ENCODE assay signal across 20 cellular contexts in the genomic region with DNA sequence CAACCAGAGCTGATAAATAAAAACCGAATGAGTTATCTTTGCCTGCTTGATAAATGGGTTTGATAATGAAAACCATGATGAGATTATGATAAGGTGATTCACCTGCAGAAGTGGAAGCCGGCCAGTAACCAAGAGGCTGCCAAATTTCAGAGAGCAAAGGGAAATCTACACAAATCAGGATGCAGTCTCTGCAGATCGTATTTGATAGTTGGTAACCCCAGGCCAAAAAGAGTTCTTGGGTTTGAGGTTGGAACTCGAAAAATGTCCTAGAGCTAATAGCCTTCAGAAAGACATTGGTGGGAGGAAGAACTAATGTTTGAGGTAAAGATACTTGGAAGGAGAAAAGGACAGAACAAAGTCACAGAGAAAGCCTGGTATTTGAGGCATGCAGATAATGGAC. TPM values are rescaled to one million over a fixed set of nuclear protein-coding genes. Genes with fewer than 3 reads are reported as not detected.
A peak's percentile ranks its signal among the peaks of the same experiment; 100 is the strongest.
DNase-seq lines count a peak whose midpoint lies in the region; ATAC-seq, FAIRE-seq and TF ChIP-seq lines count a peak whose summit lies in the region.
"Had no signal": no experiment of that assay in that cellular context is flagged by ENCODE, and none has a peak within 500 bp of the region (broad histone marks: within the 10 kb centered on the region; RNA-seq: fewer than 3 reads in every experiment).

No MANE protein-coding gene starts in this region.

- CTCF ChIA-PET in HepG2 (lab: Yijun Ruan, JAX; ENCODE audit: low intra/inter-chr PET ratio, low total read pairs): no interaction called here

- no peak overlapping the region for H3K27ac ChIP-seq in right lobe of liver
- H3K27ac ChIP-seq in HepG2 (ENCODE audit: extremely low read length, insufficient read depth, low read length): no peak overlapping the region
- H3K27ac ChIP-seq in RWPE2 (ENCODE audit: poor library complexity, severe bottlenecking): peak overlapping the region; percentile 59
- peak overlapping the region; percentile 20 to 79 (median 62) for H3K27ac ChIP-seq in esophagus muscularis mucosa (replicated peaks in 1 of 4)
- H3K27ac ChIP-seq in neural progenitor cell: no peak overlapping the region
- H3K27ac ChIP-seq: left lung, suprapubic skin had no signal

- H3K9ac ChIP-seq in HepG2 (ENCODE audit: insufficient read depth, low read depth, low read length) (no peak overlapping the region), neural progenitor cell (no peak overlapping the region)

- H3K4me3 ChIP-seq in right lobe of liver: no peak overlapping the region
- no peak overlapping the region for H3K4me3 ChIP-seq in HepG2 (replicated peaks in 1 of 3; ENCODE audit: insufficient read depth in 1 of 3, low read depth in 2 of 3, low read length in 3 of 3)
- no peak overlapping the region for H3K4me3 ChIP-seq in RWPE2 (ENCODE audit: severe bottlenecking)
- H3K4me3 ChIP-seq in esophagus muscularis mucosa: no peak overlapping the region
- no peak overlapping the region for H3K4me3 ChIP-seq in neural progenitor cell
- H3K4me3 ChIP-seq: left lung, mucosa of descending colon, suprapubic skin had no signal

- no peaks in the 10 kb centered on the region for H3K27me3 Mint-ChIP-seq in type B pancreatic cell
- peaks cover 5% of the 10 kb centered on the region for H3K27me3 Mint-ChIP-seq in neural progenitor cell (ENCODE audit: insufficient read depth, low read depth)
- H3K27me3 Mint-ChIP-seq in activated T-cell treated with anti-CD3 and anti-CD28 coated beads, Interleukin-2, amount 50 U/mL, for 72 hours (ENCODE audit: low read depth): peaks cover 14% of the 10 kb centered on the region

- intact Hi-C loops in right lobe of liver (cut with DNase I) (loop anchor here in 1 of 2 donors (10.0 kb wide), 1 partner anchor 64 kb away; no protein-coding TSS in a partner anchor), HepG2 (cut with micrococcal nuclease; ENCODE audit: unreplicated experiment) (no loop called here), esophagus muscularis mucosa (cut with DNase I) (no loop called here)

- no peaks in the 10 kb centered on the region for H3K36me3 ChIP-seq in right lobe of liver
- no peaks in the 10 kb centered on the region for H3K36me3 ChIP-seq in HepG2 (replicated peaks in 1 of 2; ENCODE audit: control insufficient read depth in 1 of 2, insufficient read depth in 2 of 2, low read length in 2 of 2)
- H3K36me3 ChIP-seq in RWPE2 (ENCODE audit: low read depth): no peaks in the 10 kb centered on the region
- H3K36me3 ChIP-seq in esophagus muscularis mucosa: no peaks in the 10 kb centered on the region
- H3K36me3 ChIP-seq in neural progenitor cell: no peaks in the 10 kb centered on the region
- H3K36me3 ChIP-seq: left lung, suprapubic skin had no signal

- H2AFZ ChIP-seq in HepG2 (ENCODE audit: low read length): no peak overlapping the region
- no peak overlapping the region for H2AFZ ChIP-seq in neural progenitor cell (replicated peaks)

- peak in 3 of 4 donors; percentile 35 to 38 (median 35) for ATAC-seq in right lobe of liver
- ATAC-seq in HepG2: no peak
- no peak for ATAC-seq in RWPE2 (ENCODE audit: low read depth)
- ATAC-seq in activated T-cell treated with anti-CD3 and anti-CD28 coated beads, Interleukin-2, amount 50 U/mL, for 72 hours (replicated peaks in 1 of 2): no peak
- ATAC-seq: CD8-positive, alpha-beta T cell; esophagus mucosa; left lung; mucosa of descending colon had no signal

- no peak for TF ChIP-seq POLR2A in right lobe of liver (IDR thresholded peaks at IDR 0.05)
- no peak for TF ChIP-seq POLR2A in HepG2 (IDR thresholded peaks at IDR 0.05; ENCODE audit: insufficient read depth in 1 of 2, low read depth in 2 of 2, low read length in 2 of 2)
- no peak for TF ChIP-seq POLR2A in esophagus muscularis mucosa (IDR thresholded peaks at IDR 0.05; ENCODE audit: low read depth)

- no peaks in the 10 kb centered on the region for H3K27me3 ChIP-seq in right lobe of liver
- H3K27me3 ChIP-seq in HepG2 (ENCODE audit: control insufficient read depth in 1 of 2, insufficient read depth in 2 of 2, low read length in 2 of 2): peaks cover 0 to 3% of the 10 kb centered on the region in 2 experiments; a peak in 1 of 5 replicates
- no peaks in the 10 kb centered on the region for H3K27me3 ChIP-seq in RWPE2 (ENCODE audit: insufficient read depth, poor library complexity, severe bottlenecking)
- no peaks in the 10 kb centered on the region for H3K27me3 ChIP-seq in esophagus muscularis mucosa
- H3K27me3 ChIP-seq in neural progenitor cell: no peaks in the 10 kb centered on the region
- H3K27me3 ChIP-seq: left lung, suprapubic skin had no signal

- H3K4me3 Mint-ChIP-seq in type B pancreatic cell: no peak overlapping the region
- H3K4me3 Mint-ChIP-seq in neural progenitor cell: no peak overlapping the region
- peak overlapping the region in 1 of 2 donors; percentile 2 for H3K4me3 Mint-ChIP-seq in activated T-cell treated with anti-CD3 and anti-CD28 coated beads, Interleukin-2, amount 50 U/mL, for 72 hours
- H3K4me3 Mint-ChIP-seq: CD8-positive, alpha-beta T cell had no signal

- FAIRE-seq in HepG2 (lab: Jason Lieb, UNC): no peak

- no peak for TF ChIP-seq RAD21 in HepG2 (CRISPR knock-in tag; IDR thresholded peaks at IDR 0.05)

- no peak overlapping the region for H3K4me2 ChIP-seq in HepG2 (ENCODE audit: low read depth, low read length)
- no peak overlapping the region for H3K4me2 ChIP-seq in neural progenitor cell

- H3K9me3 ChIP-seq in right lobe of liver (no peaks in the 10 kb centered on the region), HepG2 (ENCODE audit: low read length) (no peaks in the 10 kb centered on the region), RWPE2 (ENCODE audit: severe bottlenecking) (no peaks in the 10 kb centered on the region), esophagus muscularis mucosa (no peaks in the 10 kb centered on the region), neural progenitor cell (ENCODE audit: low read depth) (no peaks in the 10 kb centered on the region)
- H3K9me3 ChIP-seq: left lung, mucosa of descending colon, suprapubic skin had no signal

- H4K20me1 ChIP-seq in HepG2 (ENCODE audit: insufficient read depth, low read length) (no peaks in the 10 kb centered on the region), neural progenitor cell (ENCODE audit: low read depth) (no peaks in the 10 kb centered on the region)

- peaks cover 6% of the 10 kb centered on the region for H3F3A ChIP-seq in neural progenitor cell (ENCODE audit: low read depth)

- no peaks in the 10 kb centered on the region for H3K9me3 Mint-ChIP-seq in type B pancreatic cell
- H3K9me3 Mint-ChIP-seq in neural progenitor cell: no peaks in the 10 kb centered on the region
- H3K9me3 Mint-ChIP-seq in activated T-cell treated with anti-CD3 and anti-CD28 coated beads, Interleukin-2, amount 50 U/mL, for 72 hours: no peaks in the 10 kb centered on the region
- H3K9me3 Mint-ChIP-seq: activated T-helper 2 cell treated with anti-CD3 and anti-CD28 coated beads, Interferon-gamma antibody, Interleukin-2, Interleukin-4, amounts not matched to agents 10 μg/mL and 5 μg/mL and 100 μg/mL, durations not matched to agents 14 hours and 24 hours and 36 hours; CD8-positive, alpha-beta T cell had no signal

- H3K27ac Mint-ChIP-seq in type B pancreatic cell (peak overlapping the region; percentile 43), neural progenitor cell (no peak overlapping the region)
- H3K27ac Mint-ChIP-seq in activated T-cell treated with anti-CD3 and anti-CD28 coated beads, Interleukin-2, amount 50 U/mL, for 72 hours: no peak overlapping the region
- H3K27ac Mint-ChIP-seq: activated T-helper 2 cell treated with anti-CD3 and anti-CD28 coated beads, Interferon-gamma antibody, Interleukin-2, Interleukin-4, amounts not matched to agents 10 μg/mL and 5 μg/mL and 100 μg/mL, durations not matched to agents 14 hours and 24 hours and 36 hours; CD8-positive, alpha-beta T cell had no signal

- H3K36me3 Mint-ChIP-seq in type B pancreatic cell (no peaks in the 10 kb centered on the region), neural progenitor cell (no peaks in the 10 kb centered on the region)
- H3K36me3 Mint-ChIP-seq in activated T-cell treated with anti-CD3 and anti-CD28 coated beads, Interleukin-2, amount 50 U/mL, for 72 hours (ENCODE audit: insufficient read depth in 2 of 2): peaks cover 0 to 1% of the 10 kb centered on the region in 2 donors
- H3K36me3 Mint-ChIP-seq: CD8-positive, alpha-beta T cell had no signal

- DNase-seq in right lobe of liver: no peak
- no peak for DNase-seq in HepG2 (ENCODE audit: low spot score)
- DNase-seq in RWPE2 (ENCODE audit: low spot score): no peak
- DNase-seq in esophagus muscularis mucosa (ENCODE audit: extremely low spot score): peak; percentile 8
- DNase-seq in type B pancreatic cell (ENCODE audit: extremely low spot score, unreplicated experiment): no peak
- DNase-seq in hypothalamus (lab: John Stamatoyannopoulos, UW): no peak
- no peak for DNase-seq in neural progenitor cell (ENCODE audit: low spot score)
- DNase-seq in activated T-cell treated with anti-CD3 and anti-CD28 coated beads, Interleukin-2, amount 50 U/mL, for 72 hours: no peak
- DNase-seq: ACHN; activated CD4-positive, CD25-positive, alpha-beta regulatory T cell treated with anti-CD3 and anti-CD28 coated beads, Interleukin-2, amount 50 U/mL, for 72 hours; CD8-positive, alpha-beta T cell; KG1; left lung; mucosa of descending colon; NCI-H1092; NCI-H526; T-helper 9 cell had no signal

- TF ChIP-seq CTCF in right lobe of liver (IDR thresholded peaks at IDR 0.05) (no peak), HepG2 (CRISPR knock-in tag; IDR thresholded peaks at IDR 0.05) (no peak), RWPE2 (IDR thresholded peaks at IDR 0.05; ENCODE audit: poor library complexity, severe bottlenecking) (no peak), esophagus muscularis mucosa (IDR thresholded peaks at IDR 0.05) (no peak), type B pancreatic cell (conservative IDR thresholded peaks at IDR 0.05) (no peak), neural progenitor cell (IDR thresholded peaks at IDR 0.05) (no peak)

- H3K4me1 Mint-ChIP-seq in type B pancreatic cell (ENCODE audit: unreplicated experiment): peaks cover 13% of the 10 kb centered on the region
- peaks cover 10% of the 10 kb centered on the region for H3K4me1 Mint-ChIP-seq in neural progenitor cell
- H3K4me1 Mint-ChIP-seq in activated T-cell treated with anti-CD3 and anti-CD28 coated beads, Interleukin-2, amount 50 U/mL, for 72 hours (ENCODE audit: low read depth): peaks cover 29% of the 10 kb centered on the region

- H3K4me1 ChIP-seq in right lobe of liver (peaks cover 0 to 15% (median 5%) of the 10 kb centered on the region in 4 donors), HepG2 (ENCODE audit: insufficient read depth, low read length) (peaks cover 34% of the 10 kb centered on the region), RWPE2 (ENCODE audit: insufficient read depth, poor library complexity, severe bottlenecking) (peaks cover 9% of the 10 kb centered on the region), esophagus muscularis mucosa (peaks cover under 1 to 49% (median 45%) of the 10 kb centered on the region in 4 donors), neural progenitor cell (peaks cover 6% of the 10 kb centered on the region)

- POLR2A ChIA-PET in HepG2 (lab: Yijun Ruan, JAX): no interaction called here

- 26% methylated on average over 4 of the region's 4 CpGs for WGBS in right lobe of liver (ENCODE audit: insufficient coverage, low coverage, low lambda C conversion rate, missing lambda C conversion rate)
- whole genome bisulfite sequencing in HepG2 (ENCODE audit: low lambda C conversion rate): 47% methylated on average over 4 of the region's 4 CpGs
- 54% methylated on average over 4 of the region's 4 CpGs for WGBS in esophagus muscularis mucosa

- BruUV-seq in HepG2 (replicated peaks; lab: Mats Ljungman, UMichigan): no TSS peak

- TF ChIP-seq EP300 in HepG2 (IDR thresholded peaks at IDR 0.05; ENCODE audit: low read depth in 2 of 2, low read length in 2 of 2) (no peak), HepG2 (CRISPR knock-in tag; IDR thresholded peaks at IDR 0.05; ENCODE audit: borderline replicate concordance) (no peak), esophagus muscularis mucosa (IDR thresholded peaks at IDR 0.05) (no peak)

- in situ Hi-C loops in HepG2 (cut with HindIII; ENCODE audit: extremely low pct_ligation_motif_present, low pct_unique_long_range_greater_than_20kb): no loop called here

- H3K79me2 ChIP-seq in HepG2 (ENCODE audit: insufficient read depth, low read length): no peaks in the 10 kb centered on the region
- H3K79me2 ChIP-seq in neural progenitor cell (ENCODE audit: low read depth): no peaks in the 10 kb centered on the region

RNA-seq across cellular contexts. Expression of a gene that starts 9.6 kb away (rescaled TPM):
- 10 to 100 TPM in 2 of 6 experiments, 1 to 10 TPM in 4; 6.8 to 12.8 (median 8.7) TPM for total RNA-seq in right lobe of liver
- 7.1 and 7.3 TPM in 2 replicates for total RNA-seq in HepG2 (2016; rRNA removed; fragmentation: Illumina TruSeq; extraction: Trizol)
- total RNA-seq in HepG2 (2016; cell fraction: cytosol; rRNA removed; fragmentation: Illumina TruSeq; extraction: Trizol; ENCODE audit: low read depth): 1.7 and 1.8 TPM in 2 replicates
- total RNA-seq in HepG2 (2016; cell fraction: insoluble cytoplasmic fraction; rRNA removed; fragmentation: Illumina TruSeq; extraction: Trizol): 7.0 and 7.2 TPM in 2 replicates
- total RNA-seq in HepG2 (2016; cell fraction: membrane; rRNA removed; fragmentation: Illumina TruSeq; extraction: Trizol): 4.2 and 4.3 TPM in 2 replicates
- total RNA-seq in HepG2 (2016; cell fraction: nucleus; rRNA removed; fragmentation: Illumina TruSeq; extraction: Trizol): 6.9 and 7.7 TPM in 2 replicates
- polyA plus RNA-seq in HepG2 (2011; rRNA removed): 8.5 and 9.1 TPM in 2 replicates
- 6.4 and 10.3 TPM in 2 replicates for polyA plus RNA-seq in HepG2 (2011; cell fraction: cytosol; rRNA removed)
- 11.4 and 12.5 TPM in 2 replicates for polyA plus RNA-seq in HepG2 (2011; cell fraction: nucleus; rRNA removed)
- 10.4 and 11.8 TPM in 2 replicates for polyA plus RNA-seq in HepG2 (2012)
- polyA plus RNA-seq in HepG2 (2016; cell fraction: cytosol; fragmentation: Illumina TruSeq; extraction: Trizol; ENCODE audit: low read depth): 0.38 TPM in 2 replicates
- 10.2 and 11.9 TPM in 2 replicates for polyA plus RNA-seq in HepG2 (2016; cell fraction: insoluble cytoplasmic fraction; fragmentation: Illumina TruSeq; extraction: Trizol; ENCODE audit: low read depth)
- 2.2 and 2.4 TPM in 2 replicates for polyA plus RNA-seq in HepG2 (2016; cell fraction: membrane; fragmentation: Illumina TruSeq; extraction: Trizol; ENCODE audit: low read depth)
- polyA plus RNA-seq in HepG2 (2016; cell fraction: nucleus; fragmentation: Illumina TruSeq; extraction: Trizol; ENCODE audit: insufficient read depth, low read depth): 13.3 and 13.4 TPM in 2 replicates
- polyA minus RNA-seq in HepG2 (2011; rRNA and poly(A)+ RNA removed; ENCODE audit: low replicate concordance): 11.2 and 18.2 TPM in 2 replicates
- 11.8 and 11.9 TPM in 2 replicates for polyA minus RNA-seq in HepG2 (2011; cell fraction: cytosol; rRNA and poly(A)+ RNA removed)
- polyA minus RNA-seq in HepG2 (2011; cell fraction: nucleus; rRNA and poly(A)+ RNA removed): 10.8 and 11.6 TPM in 2 replicates
- 10 to 100 TPM; 49.8 to 93.8 (median 77.0) TPM for total RNA-seq in esophagus muscularis mucosa
- total RNA-seq in type B pancreatic cell (ENCODE audit: low replicate concordance): 14.6 and 17.8 TPM in 2 replicates
- total RNA-seq in neural progenitor cell (ENCODE audit: low replicate concordance): 15.2 and 18.4 TPM in 2 replicates
- 1 to 10 TPM; 6.8 to 7.2 TPM for total RNA-seq in activated T-cell treated with anti-CD3 and anti-CD28 coated beads, Interleukin-2, amount 50 U/mL, for 72 hours

Comparison
In these comparisons a context has a peak if more than half of its experiments do, and no peak if none do; other contexts are left out.
1. ATAC-seq: peak in right lobe of liver (3 of 4); none in HepG2 (single experiment), RWPE2 (single experiment) and activated T-cell treated with anti-CD3 and anti-CD28 coated beads, Interleukin-2, amount 50 U/mL, for 72 hours (0 of 2).
2. H3K27ac ChIP-seq: peak in RWPE2 (single experiment) and esophagus muscularis mucosa (4 of 4); none in right lobe of liver (0 of 3), HepG2 (single experiment) and neural progenitor cell (single experiment).